Comparison of ENCODE assay signal across 8 cellular contexts in genomic region chr2:191638079-191638801, GRCh38. TPM values are rescaled to one million over a fixed set of nuclear protein-coding genes. Genes with fewer than 3 reads are reported as not detected.
DNase-seq lines count a peak whose midpoint lies in the region; ATAC-seq and TF ChIP-seq lines count a peak whose summit lies in the region.

No MANE protein-coding gene starts in this region.

- CTCF ChIA-PET in A673 (lab: Charles Lee): no interaction called here

- peaks cover 0 to 3% (median 0%) of the 10 kb centered on the region in 3 donors for H3K36me3 Mint-ChIP-seq in immature natural killer cell

- no peak overlapping the region for H3K27ac ChIP-seq in A673 (ENCODE audit: low read depth, low read length, poor library complexity, severe bottlenecking)

- H3K4me1 Mint-ChIP-seq in immature natural killer cell: peaks cover 20 to 35% of the 10 kb centered on the region in 2 donors

- no peaks in the 10 kb centered on the region for H3K9me3 Mint-ChIP-seq in immature natural killer cell

- peak overlapping the region in 4 of 5 donors; percentile 39 to 81 (median 72) for H3K4me3 Mint-ChIP-seq in immature natural killer cell

- DNase-seq in NCI-H345 (lab: John Stamatoyannopoulos, UW) (peak; percentile 26), NCI-H345 treated with DMSO at 0.1 percent for 48 hours (lab: John Stamatoyannopoulos, UW; ENCODE audit: unreplicated experiment) (no peak), SK-MEL-5 (ENCODE audit: low read depth, low spot score) (peak; percentile 24), immature natural killer cell (no peak), NCI-H446 (lab: John Stamatoyannopoulos, UW) (no peak), A673 (ENCODE audit: low spot score) (no peak)

- no peak for TF ChIP-seq CTCF in A673 (conservative IDR thresholded peaks at IDR 0.05; ENCODE audit: low read depth, low read length)

- no peaks in the 10 kb centered on the region for H3K27me3 Mint-ChIP-seq in immature natural killer cell (ENCODE audit: low read depth in 3 of 3)

- peaks cover 15% of the 10 kb centered on the region for H3K4me1 ChIP-seq in A673 (ENCODE audit: insufficient read depth, low read length, poor library complexity, severe bottlenecking)

- peak; percentile 10 for ATAC-seq in HG02623 (IDR thresholded peaks at IDR 0.05; ENCODE audit: unreplicated experiment)
- no peak for ATAC-seq in HG03469 (IDR thresholded peaks at IDR 0.05; ENCODE audit: unreplicated experiment)

- in situ Hi-C loops in SK-MEL-5 (cut with HindIII; ENCODE audit: low pct_unique_long_range_greater_than_20kb, low sequenced_read_pairs): no loop called here

- H3K4me3 ChIP-seq in A673 (ENCODE audit: low read depth, low read length, poor library complexity, severe bottlenecking): no peak overlapping the region

- H3K36me3 ChIP-seq in A673 (ENCODE audit: insufficient read depth, low read length, poor library complexity, severe bottlenecking): no peaks in the 10 kb centered on the region

- H3K27me3 ChIP-seq in A673 (replicated peaks; ENCODE audit: insufficient read depth, low read depth, low read length, poor library complexity): no peaks in the 10 kb centered on the region

- POLR2A ChIA-PET in A673 (lab: Charles Lee; ENCODE audit: low non-redundant PET): no interaction called here

- no TSS peak for BruUV-seq in A673 (replicated peaks; lab: Mats Ljungman, UMichigan)

- intact Hi-C loops in A673 (cut with micrococcal nuclease; ENCODE audit: unreplicated experiment): no loop called here

- no peaks in the 10 kb centered on the region for H3K9me3 ChIP-seq in A673 (ENCODE audit: low read depth, low read length, poor library complexity, severe bottlenecking)

- peak overlapping the region; percentile 7 to 84 (median 66) for H3K27ac Mint-ChIP-seq in immature natural killer cell

RNA-seq across cellular contexts. Expression of gene NABP1, which starts 39.7 kb away (rescaled TPM):
- 25.9 and 27.7 TPM in 2 replicates for total RNA-seq in SK-MEL-5 (2014; rRNA removed; shearing (Covaris generic))
- polyA plus RNA-seq in SK-MEL-5 (2015; cell fraction: cytosol; rRNA removed): 7.8 and 8.8 TPM in 2 replicates
- 194 and 217 TPM in 2 replicates for polyA plus RNA-seq in SK-MEL-5 (2015; cell fraction: nucleus; rRNA removed)
- 10 to 100 TPM in 1 of 3 donors, 1 to 10 TPM in 2; 4.1 to 11.9 (median 7.6) TPM for polyA plus RNA-seq in immature natural killer cell
- total RNA-seq in A673 (2021): 33.2 and 38.4 TPM in 2 replicates

Comparison
In these comparisons a context has a peak if more than half of its experiments do, and no peak if none do; other contexts are left out.
1. DNase-seq: peak in NCI-H345 (single experiment) and SK-MEL-5 (single experiment); none in NCI-H345 treated with DMSO at 0.1 percent for 48 hours (single experiment), immature natural killer cell (0 of 3), NCI-H446 (0 of 2) and A673 (single experiment).